33 cellular contexts compared by ENCODE assay signal in genomic region chr11:71311176-71311925, GRCh38. TPM values are rescaled to one million over a fixed set of nuclear protein-coding genes. Genes with fewer than 3 reads are reported as not detected.
A peak's percentile ranks its signal among the peaks of the same experiment; 100 is the strongest.
DNase-seq lines count a peak whose midpoint lies in the region; ATAC-seq and TF ChIP-seq lines count a peak whose summit lies in the region.
"Had no signal": no experiment of that assay in that cellular context is flagged by ENCODE, and none has a peak within 500 bp of the region (broad histone marks: within the 10 kb centered on the region; RNA-seq: fewer than 3 reads in every experiment).

No MANE protein-coding gene starts in this region.

- no peak overlapping the region for H3K4me3 Mint-ChIP-seq in natural killer cell treated with Interleukin-12 subunit alpha and Interleukin-12 subunit beta and Interleukin-15 and Interleukin-18, amount 100 ng/mL, for 72 hours
- no peak overlapping the region for H3K4me3 Mint-ChIP-seq in immature natural killer cell
- H3K4me3 Mint-ChIP-seq: activated CD4-positive, alpha-beta memory T cell treated with anti-CD3 and anti-CD28 coated beads for 36 hours; activated naive CD8-positive, alpha-beta T cell treated with anti-CD3 and anti-CD28 coated beads for 36 hours; nephron; stimulated activated naive CD8-positive, alpha-beta T cell treated with anti-CD3 and anti-CD28 coated beads, Interleukin-15, Interleukin-2, amounts not matched to agents 100 ng/mL and 50 ng/mL, for 24 hours had no signal

- no peak for TF ChIP-seq CTCF in RWPE2 (IDR thresholded peaks at IDR 0.05; ENCODE audit: poor library complexity, severe bottlenecking)
- TF ChIP-seq CTCF in coronary artery (IDR thresholded peaks at IDR 0.05) = no peak
- TF ChIP-seq CTCF in upper lobe of right lung (IDR thresholded peaks at IDR 0.05) = no peak

- no peaks in the 10 kb centered on the region for H3K9me3 ChIP-seq in RWPE2 (ENCODE audit: severe bottlenecking)
- H3K9me3 ChIP-seq in upper lobe of right lung = no peaks in the 10 kb centered on the region

- no peak overlapping the region for H3K27ac Mint-ChIP-seq in natural killer cell treated with Interleukin-12 subunit alpha and Interleukin-12 subunit beta and Interleukin-15 and Interleukin-18, amount 100 ng/mL, for 72 hours
- no peak overlapping the region for H3K27ac Mint-ChIP-seq in immature natural killer cell
- H3K27ac Mint-ChIP-seq: activated CD4-positive, alpha-beta memory T cell treated with anti-CD3 and anti-CD28 coated beads for 36 hours; activated naive CD8-positive, alpha-beta T cell treated with anti-CD3 and anti-CD28 coated beads for 36 hours; nephron; stimulated activated naive CD8-positive, alpha-beta T cell treated with anti-CD3 and anti-CD28 coated beads, Interleukin-15, Interleukin-2, amounts not matched to agents 100 ng/mL and 50 ng/mL, for 24 hours had no signal

- intact Hi-C loops in upper lobe of right lung (cut with DNase I) = no loop called here

- no peak for ATAC-seq in RWPE2 (ENCODE audit: low read depth)
- ATAC-seq in natural killer cell treated with Interleukin-12 subunit alpha and Interleukin-12 subunit beta and Interleukin-15 and Interleukin-18, amount 100 ng/mL, for 72 hours = peak in 1 of 2 donors; percentile 12
- no peak for ATAC-seq in upper lobe of right lung
- ATAC-seq: foreskin keratinocyte, HCT116 had no signal

- H3K27me3 ChIP-seq in RWPE2 (ENCODE audit: insufficient read depth, poor library complexity, severe bottlenecking) (no peaks in the 10 kb centered on the region), upper lobe of right lung (no peaks in the 10 kb centered on the region)
- H3K27me3 ChIP-seq: cardiac muscle cell had no signal

- H3K36me3 ChIP-seq in RWPE2 (ENCODE audit: low read depth) (no peaks in the 10 kb centered on the region), upper lobe of right lung (no peaks in the 10 kb centered on the region)
- H3K36me3 ChIP-seq: cardiac muscle cell, esophagus squamous epithelium, lower lobe of right lung had no signal

- H3K36me3 Mint-ChIP-seq in natural killer cell treated with Interleukin-12 subunit alpha and Interleukin-12 subunit beta and Interleukin-15 and Interleukin-18, amount 100 ng/mL, for 72 hours = no peaks in the 10 kb centered on the region
- H3K36me3 Mint-ChIP-seq in immature natural killer cell = no peaks in the 10 kb centered on the region
- H3K36me3 Mint-ChIP-seq: activated CD4-positive, alpha-beta memory T cell treated with anti-CD3 and anti-CD28 coated beads for 36 hours; activated naive CD8-positive, alpha-beta T cell treated with anti-CD3 and anti-CD28 coated beads for 36 hours had no signal

- CTCF ChIA-PET in HEK293T (lab: Yijun Ruan, JAX) = no interaction called here

- H3K4me1 ChIP-seq in RWPE2 (ENCODE audit: insufficient read depth, poor library complexity, severe bottlenecking) (no peaks in the 10 kb centered on the region), upper lobe of right lung (no peaks in the 10 kb centered on the region)
- H3K4me1 ChIP-seq: esophagus squamous epithelium, foreskin keratinocyte, lower lobe of right lung had no signal

- in situ Hi-C loops in KBM-7 (cut with MboI; ENCODE audit: low pct_unique_long_range_greater_than_20kb, low sequenced_read_pairs) = no loop called here

- no peaks in the 10 kb centered on the region for H3K9me3 Mint-ChIP-seq in natural killer cell treated with Interleukin-12 subunit alpha and Interleukin-12 subunit beta and Interleukin-15 and Interleukin-18, amount 100 ng/mL, for 72 hours
- peaks cover 0 to under 1% (median 0%) of the 10 kb centered on the region in 6 donors for H3K9me3 Mint-ChIP-seq in immature natural killer cell
- H3K9me3 Mint-ChIP-seq: activated CD4-positive, alpha-beta memory T cell treated with anti-CD3 and anti-CD28 coated beads for 36 hours; activated naive CD8-positive, alpha-beta T cell treated with anti-CD3 and anti-CD28 coated beads for 36 hours; stimulated activated naive CD8-positive, alpha-beta T cell treated with anti-CD3 and anti-CD28 coated beads, Interleukin-15, Interleukin-2, amounts not matched to agents 100 ng/mL and 50 ng/mL, for 24 hours had no signal

- H3K27ac ChIP-seq in RWPE2 (ENCODE audit: poor library complexity, severe bottlenecking) (no peak overlapping the region), coronary artery (no peak overlapping the region), upper lobe of right lung (no peak overlapping the region)
- H3K27ac ChIP-seq: cardiac muscle cell, esophagus squamous epithelium, foreskin keratinocyte, lower lobe of right lung, PC-9 had no signal

- H3K4me3 ChIP-seq in RWPE2 (ENCODE audit: severe bottlenecking) = no peak overlapping the region
- no peak overlapping the region for H3K4me3 ChIP-seq in coronary artery
- no peak overlapping the region for H3K4me3 ChIP-seq in upper lobe of right lung
- H3K4me3 ChIP-seq: cardiac muscle cell, esophagus squamous epithelium, lower lobe of right lung, PC-9, smooth muscle cell had no signal

- peaks cover 0 to 3% of the 10 kb centered on the region in 2 donors for H3K27me3 Mint-ChIP-seq in natural killer cell treated with Interleukin-12 subunit alpha and Interleukin-12 subunit beta and Interleukin-15 and Interleukin-18, amount 100 ng/mL, for 72 hours
- peaks cover 0 to 2% (median 2%) of the 10 kb centered on the region in 3 donors for H3K27me3 Mint-ChIP-seq in immature natural killer cell (ENCODE audit: low read depth in 3 of 3)
- H3K27me3 Mint-ChIP-seq: activated CD4-positive, alpha-beta memory T cell treated with anti-CD3 and anti-CD28 coated beads for 36 hours; activated naive CD8-positive, alpha-beta T cell treated with anti-CD3 and anti-CD28 coated beads for 36 hours had no signal

- no peaks in the 10 kb centered on the region for H3K4me1 Mint-ChIP-seq in natural killer cell treated with Interleukin-12 subunit alpha and Interleukin-12 subunit beta and Interleukin-15 and Interleukin-18, amount 100 ng/mL, for 72 hours (ENCODE audit: low read depth in 2 of 2)
- H3K4me1 Mint-ChIP-seq in immature natural killer cell = no peaks in the 10 kb centered on the region
- H3K4me1 Mint-ChIP-seq: activated naive CD8-positive, alpha-beta T cell treated with anti-CD3 and anti-CD28 coated beads for 36 hours; nephron had no signal

- POLR2A ChIA-PET in HEK293T (lab: Yijun Ruan, JAX) = no interaction called here

- peak; percentile 26 for DNase-seq in RWPE2 (ENCODE audit: low spot score)
- peak; percentile 24 for DNase-seq in coronary artery (ENCODE audit: low spot score)
- DNase-seq in natural killer cell treated with Interleukin-12 subunit alpha and Interleukin-12 subunit beta and Interleukin-15 and Interleukin-18, amount 100 ng/mL, for 72 hours (ENCODE audit: low spot score) = peak; percentile 32
- DNase-seq in upper lobe of right lung = peak; percentile 50
- no peak for DNase-seq in HEK293T (ENCODE audit: extremely low spot score)
- no peak for DNase-seq in KBM-7
- DNase-seq in immature natural killer cell = no peak
- DNase-seq: activated CD4-positive, alpha-beta memory T cell treated with anti-CD3 and anti-CD28 coated beads for 36 hours; activated gamma-delta T cell; activated naive CD8-positive, alpha-beta T cell treated with anti-CD3 and anti-CD28 coated beads for 36 hours; activated T-cell treated with anti-CD3 and anti-CD28 coated beads for 4 hours; anterior cingulate cortex; C1 segment of cervical spinal cord; DMS79; esophagus squamous epithelium; foreskin keratinocyte; IMR-90; kidney glomerular epithelial cell; lower lobe of right lung; MV-4-11; NCI-H146; NCI-H2107; NCI-H345; NCI-H69; PC-9; SIG-M5; stimulated activated CD4-positive, alpha-beta T cell treated with anti-CD3 and anti-CD28 coated beads, Interleukin-1b, Interleukin-23, amount 100 ng/mL, for 48 hours; SW 1271 had no signal

TF ChIP-seq in HEK293T, 16 proteins besides CTCF, POLR2A, EP300 and RAD21:
- no peak for TF ChIP-seq ZNF384 (IDR thresholded peaks at IDR 0.05)
- no peak for TF ChIP-seq LEF1 (IDR thresholded peaks at IDR 0.05; ENCODE audit: borderline replicate concordance)
- no peak for TF ChIP-seq FOXM1 (IDR thresholded peaks at IDR 0.05; ENCODE audit: borderline replicate concordance)
- no peak for TF ChIP-seq ELF4 (IDR thresholded peaks at IDR 0.05)
- TF ChIP-seq SUZ12 (IDR thresholded peaks at IDR 0.05) = no peak
- TF ChIP-seq L3MBTL2 (conservative IDR thresholded peaks at IDR 0.05) = no peak
- TF ChIP-seq HDGF (IDR thresholded peaks at IDR 0.05; ENCODE audit: borderline replicate concordance) = no peak
- TF ChIP-seq ARNT (IDR thresholded peaks at IDR 0.05) = no peak
- no peak for TF ChIP-seq BHLHE40 (IDR thresholded peaks at IDR 0.05; ENCODE audit: borderline replicate concordance)
- no peak for TF ChIP-seq CTBP1 (IDR thresholded peaks at IDR 0.05; ENCODE audit: borderline replicate concordance)
- TF ChIP-seq SP1 (IDR thresholded peaks at IDR 0.05) = no peak
- TF ChIP-seq PKNOX1 (IDR thresholded peaks at IDR 0.05) = no peak
- no peak for TF ChIP-seq FOXK2 (IDR thresholded peaks at IDR 0.05)
- TF ChIP-seq FOXA1 (IDR thresholded peaks at IDR 0.05) = no peak
- no peak for TF ChIP-seq NFRKB (IDR thresholded peaks at IDR 0.05)
- TF ChIP-seq TARDBP (IDR thresholded peaks at IDR 0.05) = no peak
TF ChIP-seq in HEK293T: peak in this region for 0.

RNA-seq across cellular contexts. Expression of gene SHANK2, which starts 59.0 kb away (rescaled TPM):
- total RNA-seq in natural killer cell treated with Interleukin-12 subunit alpha and Interleukin-12 subunit beta and Interleukin-15 and Interleukin-18, amount 100 ng/mL, for 72 hours = under 1 TPM in 1 of 2 donors, not detected in 1; 0.11 TPM
- 62.5 TPM for total RNA-seq in upper lobe of right lung
- polyA plus RNA-seq in immature natural killer cell = not detected
- total RNA-seq: activated CD4-positive, alpha-beta memory T cell treated with anti-CD3 and anti-CD28 coated beads for 36 hours; activated naive CD8-positive, alpha-beta T cell treated with anti-CD3 and anti-CD28 coated beads for 36 hours had no signal
- polyA plus RNA-seq: cardiac muscle cell had no signal

Comparison
In these comparisons a context has a peak if more than half of its experiments do, and no peak if none do; other contexts are left out.
1. DNase-seq: peak in RWPE2 (single experiment), coronary artery (single experiment), natural killer cell treated with Interleukin-12 subunit alpha and Interleukin-12 subunit beta and Interleukin-15 and Interleukin-18, amount 100 ng/mL, for 72 hours (single experiment) and upper lobe of right lung (single experiment); none in HEK293T (single experiment), KBM-7 (single experiment) and immature natural killer cell (0 of 3).
2. RNA of gene SHANK2, which starts 59.0 kb away (total RNA-seq): 62.5 TPM in upper lobe of right lung (single experiment); 0.11 TPM in natural killer cell treated with Interleukin-12 subunit alpha and Interleukin-12 subunit beta and Interleukin-15 and Interleukin-18, amount 100 ng/mL, for 72 hours; every median in the first group is over 10 times any median in the second.